In genomic region chr7:28575241-28575643, GRCh38 we compare ENCODE assay signal across 1 cellular context.
TF ChIP-seq lines count a peak whose summit lies in the region.

No MANE protein-coding gene starts in this region.

TF ChIP-seq in IMR-90, 13 proteins besides CTCF, POLR2A, EP300 and RAD21 (continued from another document):
- TF ChIP-seq FOS (IDR thresholded peaks at IDR 0.05; ENCODE audit: low read depth, low read length) (no peak), NFE2L2 (IDR thresholded peaks at IDR 0.05; ENCODE audit: low read depth, low read length) (no peak), MXI1 (IDR thresholded peaks at IDR 0.05; ENCODE audit: borderline replicate concordance, low read depth, low read length) (no peak)
